In genomic region chr18:75762758-75763157, GRCh38 we compare ENCODE assay signal across 34 cellular contexts.
"Had no signal": no experiment of that assay in that cellular context is flagged by ENCODE, and none has a peak within 500 bp of the region (broad histone marks: within the 10 kb centered on the region; RNA-seq: fewer than 3 reads in every experiment).

No MANE protein-coding gene starts in this region.

- H3K4me3 ChIP-seq: adrenal gland, ascending aorta, body of pancreas, breast epithelium, cardiac muscle cell had no signal

- FAIRE-seq: astrocyte, bronchial epithelial cell had no signal

- DNase-seq: activated effector memory CD4-positive, alpha-beta T cell treated with anti-CD3 and anti-CD28 coated beads, Interleukin-2, amount 50 U/mL, for 16 hours; activated effector memory CD4-positive, alpha-beta T cell treated with Interleukin-2 at 50 U/mL for 16 hours; activated gamma-delta T cell; activated gamma-delta T cell treated with Interleukin-2 at 50 U/mL for 16 hours; activated naive CD4-positive, alpha-beta T cell; activated naive CD4-positive, alpha-beta T cell treated with anti-CD3 and anti-CD28 coated beads for 36 hours; activated naive CD4-positive, alpha-beta T cell treated with anti-CD3 and anti-CD28 coated beads, Interleukin-2, amount 10 ng/mL, durations not matched to agents 7 days and 5 days; activated naive CD4-positive, alpha-beta T cell treated with anti-CD3 and anti-CD28 coated beads, Interleukin-2, amount 50 U/mL, for 16 hours; activated naive CD4-positive, alpha-beta T cell treated with Interleukin-2 at 50 U/mL for 16 hours; activated naive CD8-positive, alpha-beta T cell treated with anti-CD3 and anti-CD28 coated beads for 36 hours; activated naive CD8-positive, alpha-beta T cell treated with anti-CD3 and anti-CD28 coated beads, Interleukin-2, amount 10 ng/mL, durations not matched to agents 7 days and 5 days; activated naive CD8-positive, alpha-beta T cell treated with anti-CD3 and anti-CD28 coated beads, Interleukin-2, amount 50 U/mL, for 24 hours; activated T-cell treated with anti-CD3 and anti-CD28 coated beads, Interleukin-2, amount 50 U/mL, for 1 hour; activated T-cell treated with anti-CD3 and anti-CD28 coated beads, Interleukin-2, amount 50 U/mL, for 24 hours; activated T-cell treated with anti-CD3 and anti-CD28 coated beads, Interleukin-2, amount 50 U/mL, for 4 hours; activated T-cell treated with anti-CD3 and anti-CD28 coated beads, Interleukin-2, amount 50 U/mL, for 48 hours; activated T-cell treated with anti-CD3 and anti-CD28 coated beads, Interleukin-2, amount 50 U/mL, for 72 hours; adrenal gland; amniotic stem cell; amygdala; anterior cingulate cortex; aorta; body of pancreas; brain microvascular endothelial cell; caudate nucleus; central memory CD4-positive, alpha-beta T cell; cerebellar nuclear complex had no signal

- H3K4me1 ChIP-seq: adrenal gland, ascending aorta, body of pancreas, breast epithelium had no signal

- H3K9me3 ChIP-seq: adrenal gland, ascending aorta, body of pancreas, breast epithelium had no signal

- H3K36me3 ChIP-seq: adrenal gland, ascending aorta, brain microvascular endothelial cell, breast epithelium, cardiac muscle cell had no signal

- H3K27ac ChIP-seq: adrenal gland, ascending aorta, body of pancreas, brain microvascular endothelial cell, breast epithelium, cardiac muscle cell had no signal

- H3K27me3 ChIP-seq: adrenal gland, ascending aorta, body of pancreas, brain microvascular endothelial cell, breast epithelium, cardiac muscle cell had no signal

- ATAC-seq: activated naive CD4-positive, alpha-beta T cell treated with anti-CD3 and anti-CD28 coated beads, Interleukin-2, amount 50 U/mL, for 72 hours; activated naive CD8-positive, alpha-beta T cell treated with anti-CD3 and anti-CD28 coated beads, Interleukin-2, amount 50 U/mL, for 24 hours; activated T-cell treated with anti-CD3 and anti-CD28 coated beads, Interleukin-2, amount 50 U/mL, for 4 hours; activated T-cell treated with anti-CD3 and anti-CD28 coated beads, Interleukin-2, amount 50 U/mL, for 72 hours; activated T-helper 17 cell treated with anti-CD3 and anti-CD28 coated beads, Interleukin-2, amount 50 U/mL, for 72 hours; body of pancreas had no signal
